Comparison of ENCODE assay signal across 9 cellular contexts in genomic region chr7:19107392-19108147, GRCh38. TPM values are rescaled to one million over a fixed set of nuclear protein-coding genes. Genes with fewer than 3 reads are reported as not detected.
DNase-seq lines count a peak whose midpoint lies in the region; ATAC-seq and TF ChIP-seq lines count a peak whose summit lies in the region.
"Had no signal": no experiment of that assay in that cellular context is flagged by ENCODE, and none has a peak within 500 bp of the region (broad histone marks: within the 10 kb centered on the region; RNA-seq: fewer than 3 reads in every experiment).

No MANE protein-coding gene starts in this region.

- ATAC-seq in GM21526 (IDR thresholded peaks at IDR 0.05; ENCODE audit: low FRiP score, unreplicated experiment) (no peak), HG03442 (IDR thresholded peaks at IDR 0.05; ENCODE audit: unreplicated experiment) (no peak)

- peaks cover 24% of the 10 kb centered on the region for H3K27me3 Mint-ChIP-seq in Caco-2 (ENCODE audit: insufficient read depth, unreplicated experiment)
- H3K27me3 Mint-ChIP-seq in activated CD4-positive, alpha-beta T cell treated with anti-CD3 and anti-CD28 coated beads, Interleukin-2, amount 10 ng/mL, durations not matched to agents 7 days and 5 days, result peaks cover 75% of the 10 kb centered on the region

- peak overlapping the region; percentile 43 for H3K4me3 Mint-ChIP-seq in Caco-2 (ENCODE audit: unreplicated experiment)
- no peak overlapping the region for H3K4me3 Mint-ChIP-seq in activated CD4-positive, alpha-beta T cell treated with anti-CD3 and anti-CD28 coated beads, Interleukin-2, amount 10 ng/mL, durations not matched to agents 7 days and 5 days

- H3K9me3 ChIP-seq in Caco-2 (no peaks in the 10 kb centered on the region), osteoblast (ENCODE audit: low read depth, low read length) (no peaks in the 10 kb centered on the region)

- peak overlapping the region; percentile 96 for H3K4me2 ChIP-seq in osteoblast (ENCODE audit: insufficient read depth, low read length)

- peak overlapping the region; percentile 88 for H3K27ac ChIP-seq in osteoblast (ENCODE audit: low read depth, low read length)

- peak overlapping the region; percentile 85 for H2AFZ ChIP-seq in osteoblast (ENCODE audit: low read length)

- H3K27me3 ChIP-seq in Caco-2 (replicated peaks; ENCODE audit: control insufficient read depth, insufficient read depth, low read length) (no peaks in the 10 kb centered on the region), osteoblast (ENCODE audit: insufficient read depth, low read length) (no peaks in the 10 kb centered on the region)

- no peaks in the 10 kb centered on the region for H3K9me3 Mint-ChIP-seq in Caco-2 (ENCODE audit: unreplicated experiment)
- peaks cover 2% of the 10 kb centered on the region for H3K9me3 Mint-ChIP-seq in activated CD4-positive, alpha-beta T cell treated with anti-CD3 and anti-CD28 coated beads, Interleukin-2, amount 10 ng/mL, durations not matched to agents 7 days and 5 days

- intact Hi-C loops in Caco-2 (cut with micrococcal nuclease; ENCODE audit: unreplicated experiment), result no loop called here

- no peaks in the 10 kb centered on the region for H3K36me3 ChIP-seq in Caco-2 (ENCODE audit: control insufficient read depth, insufficient read depth, low read length)
- H3K36me3 ChIP-seq in osteoblast (ENCODE audit: insufficient read depth, low read length), result no peaks in the 10 kb centered on the region

- CTCF ChIA-PET in Caco-2 (lab: Charles Lee), result interaction anchor here (0.6 kb wide), 1 partner anchor 8 kb away, joined by 5 read pairs; no protein-coding TSS in a partner anchor
- CTCF ChIA-PET in activated CD4-positive, alpha-beta T cell treated with anti-CD3 and anti-CD28 coated beads, Interleukin-2, amount 10 ng/mL, durations not matched to agents 7 days and 5 days (lab: Charles Lee), result no interaction called here

- POLR2A ChIA-PET in Caco-2 (lab: Charles Lee), result no interaction called here
- POLR2A ChIA-PET in activated CD4-positive, alpha-beta T cell treated with anti-CD3 and anti-CD28 coated beads, Interleukin-2, amount 10 ng/mL, durations not matched to agents 7 days and 5 days (lab: Charles Lee), result no interaction called here

- H3K4me3 ChIP-seq in Caco-2 (ENCODE audit: low read depth, low read length) (no peak overlapping the region), osteoblast (ENCODE audit: insufficient read depth, low read length) (peak overlapping the region; percentile 74)

- H3K4me1 Mint-ChIP-seq in Caco-2 (ENCODE audit: low read depth, unreplicated experiment), result no peaks in the 10 kb centered on the region
- no peaks in the 10 kb centered on the region for H3K4me1 Mint-ChIP-seq in activated CD4-positive, alpha-beta T cell treated with anti-CD3 and anti-CD28 coated beads, Interleukin-2, amount 10 ng/mL, durations not matched to agents 7 days and 5 days

- no peak for TF ChIP-seq CTCF in Caco-2 (IDR thresholded peaks at IDR 0.05; ENCODE audit: insufficient read depth in 1 of 2, low read depth in 1 of 2, low read length in 1 of 2, severe bottlenecking in 1 of 2, unreplicated experiment in 1 of 2)
- TF ChIP-seq CTCF in osteoblast (IDR thresholded peaks at IDR 0.05; ENCODE audit: extremely low read depth, low read depth, low read length), result no peak

- no peak overlapping the region for H3K27ac Mint-ChIP-seq in Caco-2 (ENCODE audit: unreplicated experiment)
- no peak overlapping the region for H3K27ac Mint-ChIP-seq in activated CD4-positive, alpha-beta T cell treated with anti-CD3 and anti-CD28 coated beads, Interleukin-2, amount 10 ng/mL, durations not matched to agents 7 days and 5 days

- no TSS peak for BruUV-seq in Caco-2 (replicated peaks; lab: Mats Ljungman, UMichigan)

- H3K79me2 ChIP-seq in osteoblast (ENCODE audit: insufficient read depth, low read length), result peaks cover 37% of the 10 kb centered on the region

- DNase-seq in Caco-2, result no peak
- DNase-seq in NOMO-1 (lab: John Stamatoyannopoulos, UW; ENCODE audit: unreplicated experiment in 2 of 2), result peak; percentile 66 to 68
- DNase-seq in fibroblast of peridontal ligament (ENCODE audit: extremely low read depth), result peak; percentile 87
- peak; percentile 74 for DNase-seq in osteoblast (ENCODE audit: insufficient read length, low spot score, missing footprints)
- no peak for DNase-seq in activated CD4-positive, alpha-beta T cell treated with anti-CD3 and anti-CD28 coated beads, Interleukin-2, amount 10 ng/mL, durations not matched to agents 7 days and 5 days
- DNase-seq in NCI-H526 (lab: John Stamatoyannopoulos, UW), result no peak

- H3K4me1 ChIP-seq in Caco-2, result no peaks in the 10 kb centered on the region
- H3K4me1 ChIP-seq in osteoblast (ENCODE audit: insufficient read depth, low read length), result peaks cover 36% of the 10 kb centered on the region

- no peaks in the 10 kb centered on the region for H3K36me3 Mint-ChIP-seq in Caco-2 (ENCODE audit: insufficient read depth, unreplicated experiment)
- peaks cover 2% of the 10 kb centered on the region for H3K36me3 Mint-ChIP-seq in activated CD4-positive, alpha-beta T cell treated with anti-CD3 and anti-CD28 coated beads, Interleukin-2, amount 10 ng/mL, durations not matched to agents 7 days and 5 days (ENCODE audit: low read depth)

- no peaks in the 10 kb centered on the region for H4K20me1 ChIP-seq in osteoblast (ENCODE audit: insufficient read depth, low read length)

RNA-seq across cellular contexts. Expression of gene TWIST1, which starts 9.9 kb away (rescaled TPM):
- total RNA-seq in Caco-2 (2022) (not detected in 2 replicates), osteoblast (101 and 113 TPM in 2 replicates)
- total RNA-seq in activated CD4-positive, alpha-beta T cell treated with anti-CD3 and anti-CD28 coated beads, Interleukin-2, amount 10 ng/mL, durations not matched to agents 7 days and 5 days, result under 1 TPM; 0.12 to 0.25 TPM
- total RNA-seq: mononuclear cell had no signal

RNA-seq across cellular contexts. Expression of gene FERD3L, which starts 37.7 kb away (rescaled TPM):
- total RNA-seq in Caco-2 (2022) (not detected in 2 replicates), osteoblast (not detected in 2 replicates)
- not detected for total RNA-seq in activated CD4-positive, alpha-beta T cell treated with anti-CD3 and anti-CD28 coated beads, Interleukin-2, amount 10 ng/mL, durations not matched to agents 7 days and 5 days
- total RNA-seq: mononuclear cell had no signal

Comparison
In these comparisons a context has a peak if more than half of its experiments do, and no peak if none do; other contexts are left out.
1. DNase-seq: peak in NOMO-1 (2 of 2), fibroblast of peridontal ligament (single experiment) and osteoblast (single experiment); none in Caco-2 (0 of 2), activated CD4-positive, alpha-beta T cell treated with anti-CD3 and anti-CD28 coated beads, Interleukin-2, amount 10 ng/mL, durations not matched to agents 7 days and 5 days (single experiment) and NCI-H526 (0 of 2).
2. RNA of gene TWIST1, which starts 9.9 kb away (total RNA-seq): 101 to 113 TPM in osteoblast; 0.12 to 0.25 TPM in activated CD4-positive, alpha-beta T cell treated with anti-CD3 and anti-CD28 coated beads, Interleukin-2, amount 10 ng/mL, durations not matched to agents 7 days and 5 days and not detected in Caco-2; every median in the first group is over 10 times any median in the second.